8 cellular contexts compared by ENCODE assay signal in the genomic region with DNA sequence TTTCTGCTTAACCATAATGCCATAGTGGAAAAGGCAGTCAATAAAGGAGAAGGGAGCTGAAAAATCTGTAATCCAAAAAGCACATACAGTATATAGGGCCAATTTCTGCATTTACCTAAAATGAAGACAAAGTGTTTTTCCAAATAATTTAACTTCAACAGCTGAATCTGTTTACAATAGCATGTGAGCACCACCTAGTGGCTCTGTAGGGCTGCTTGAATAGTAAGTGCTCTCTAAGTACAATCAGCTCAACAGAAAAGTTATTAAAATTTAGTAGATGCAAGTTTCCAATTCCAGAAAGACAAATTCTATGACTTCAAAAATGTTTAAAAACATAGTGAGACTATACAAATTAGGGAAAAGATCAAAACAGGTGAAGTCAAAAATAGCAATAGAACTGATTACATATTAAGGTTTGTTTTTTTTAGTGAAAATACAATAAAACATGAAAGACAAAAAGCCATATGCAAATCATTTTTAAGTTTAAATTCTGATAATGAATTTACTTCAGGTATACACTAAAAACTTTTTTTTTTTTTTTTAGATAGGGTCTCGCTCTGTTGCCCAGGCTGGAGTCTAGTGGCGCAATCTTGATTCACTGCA.
A peak's percentile ranks its signal among the peaks of the same experiment; 100 is the strongest.
DNase-seq lines count a peak whose midpoint lies in the region; ATAC-seq and TF ChIP-seq lines count a peak whose summit lies in the region.

No MANE protein-coding gene starts in this region.

- H3K4me3 ChIP-seq in GM23338 (no peak overlapping the region), upper lobe of right lung (no peak overlapping the region)

- H3K36me3 ChIP-seq in GM23338 (ENCODE audit: insufficient read depth): no peaks in the 10 kb centered on the region
- no peaks in the 10 kb centered on the region for H3K36me3 ChIP-seq in upper lobe of right lung

- no peak for TF ChIP-seq POLR2A in erythroblast (IDR thresholded peaks at IDR 0.05; ENCODE audit: low read length)

- POLR2A ChIA-PET in activated CD4-positive, alpha-beta T cell treated with anti-CD3 and anti-CD28 coated beads for 36 hours (lab: Charles Lee): interaction anchor here (0.5 kb wide), 1 partner anchor 966 kb away, joined by 4 read pairs; no protein-coding TSS in a partner anchor

- no peak overlapping the region for H3K4me2 ChIP-seq in GM23338

- DNase-seq in AML-193 (lab: John Stamatoyannopoulos, UW) (peak; percentile 59 to 68), GM23338 (ENCODE audit: low spot score) (peak; percentile 84), NCI-H446 treated with DMSO at 0.1 percent for 48 hours (lab: John Stamatoyannopoulos, UW) (peak; percentile 7), erythroblast (lab: John Stamatoyannopoulos, UW) (peak; percentile 75 to 83), nephron progenitor cell (peak; percentile 53), upper lobe of right lung (no peak)
- DNase-seq in activated CD4-positive, alpha-beta T cell treated with anti-CD3 and anti-CD28 coated beads for 36 hours: peak; percentile 73

- H3K9me3 Mint-ChIP-seq in GM23338: no peaks in the 10 kb centered on the region; the same call in 2 of the 3 replicates
- no peaks in the 10 kb centered on the region for H3K9me3 Mint-ChIP-seq in activated CD4-positive, alpha-beta T cell treated with anti-CD3 and anti-CD28 coated beads for 36 hours (ENCODE audit: low read depth)
- no peaks in the 10 kb centered on the region for H3K9me3 Mint-ChIP-seq in nephron progenitor cell

- H3K27ac Mint-ChIP-seq in GM23338 (no peak overlapping the region), nephron progenitor cell (no peak overlapping the region)
- H3K27ac Mint-ChIP-seq in activated CD4-positive, alpha-beta T cell treated with anti-CD3 and anti-CD28 coated beads for 36 hours: no peak overlapping the region

- no peaks in the 10 kb centered on the region for H3K4me1 ChIP-seq in GM23338 (ENCODE audit: insufficient read depth)
- no peaks in the 10 kb centered on the region for H3K4me1 ChIP-seq in upper lobe of right lung

- TF ChIP-seq CTCF in GM23338 (conservative IDR thresholded peaks at IDR 0.05; ENCODE audit: low read depth in 2 of 2): peak; percentile 73 to 99
- TF ChIP-seq CTCF in nephron progenitor cell (IDR thresholded peaks at IDR 0.05): peak; percentile 88
- TF ChIP-seq CTCF in upper lobe of right lung (IDR thresholded peaks at IDR 0.05): peak; percentile 83

- no peaks in the 10 kb centered on the region for H3K9me3 ChIP-seq in upper lobe of right lung

- no peaks in the 10 kb centered on the region for H4K20me1 ChIP-seq in GM23338 (replicated peaks; ENCODE audit: insufficient read depth)

- H3K4me3 Mint-ChIP-seq in GM23338: no peak overlapping the region
- no peak overlapping the region for H3K4me3 Mint-ChIP-seq in activated CD4-positive, alpha-beta T cell treated with anti-CD3 and anti-CD28 coated beads for 36 hours
- no peak overlapping the region for H3K4me3 Mint-ChIP-seq in nephron progenitor cell

- H3F3A ChIP-seq in GM23338 (replicated peaks; ENCODE audit: low read depth): no peaks in the 10 kb centered on the region

- H3K27ac ChIP-seq in GM23338 (ENCODE audit: low read depth) (no peak overlapping the region), upper lobe of right lung (no peak overlapping the region)

- CTCF ChIA-PET in activated CD4-positive, alpha-beta T cell treated with anti-CD3 and anti-CD28 coated beads for 36 hours (lab: Charles Lee): interaction anchor here (0.5 to 2.0 kb wide), 30 partner anchors 9 to 1540 kb away, joined by 3 to 14 read pairs (median 3); no protein-coding TSS in a partner anchor

- intact Hi-C loops in activated CD4-positive, alpha-beta T cell treated with anti-CD3 and anti-CD28 coated beads for 36 hours (cut with DNase I, micrococcal nuclease): loop anchor here (1.0 to 10.0 kb wide), 8 partner anchors 185 to 1147 kb away; no protein-coding TSS in a partner anchor
- intact Hi-C loops in upper lobe of right lung (cut with DNase I): no loop called here

- H3K36me3 Mint-ChIP-seq in GM23338 (ENCODE audit: low read depth): no peaks in the 10 kb centered on the region
- H3K36me3 Mint-ChIP-seq in activated CD4-positive, alpha-beta T cell treated with anti-CD3 and anti-CD28 coated beads for 36 hours (ENCODE audit: low read depth): no peaks in the 10 kb centered on the region
- no peaks in the 10 kb centered on the region for H3K36me3 Mint-ChIP-seq in nephron progenitor cell (ENCODE audit: low read depth)

- H2AFZ ChIP-seq in GM23338: no peak overlapping the region

- ATAC-seq in GM23338 (peak; percentile 59), upper lobe of right lung (peak; percentile 80), HG03460 (IDR thresholded peaks at IDR 0.05; ENCODE audit: unreplicated experiment) (no peak)
- ATAC-seq in activated CD4-positive, alpha-beta T cell treated with anti-CD3 and anti-CD28 coated beads for 36 hours: no peak

- H3K79me2 ChIP-seq in GM23338 (replicated peaks; ENCODE audit: insufficient read depth): no peaks in the 10 kb centered on the region

- H3K27me3 Mint-ChIP-seq in GM23338 (ENCODE audit: insufficient read depth, low read depth, poor library complexity) (peaks cover 1% of the 10 kb centered on the region), nephron progenitor cell (ENCODE audit: low read depth, poor library complexity) (peaks cover 3% of the 10 kb centered on the region)
- no peaks in the 10 kb centered on the region for H3K27me3 Mint-ChIP-seq in activated CD4-positive, alpha-beta T cell treated with anti-CD3 and anti-CD28 coated beads for 36 hours

- H3K27me3 ChIP-seq in GM23338 (ENCODE audit: insufficient read depth) (no peaks in the 10 kb centered on the region), upper lobe of right lung (no peaks in the 10 kb centered on the region)

- H3K9me2 ChIP-seq in GM23338 (ENCODE audit: insufficient read depth): no peaks in the 10 kb centered on the region

- H3K4me1 Mint-ChIP-seq in GM23338 (no peaks in the 10 kb centered on the region), nephron progenitor cell (no peaks in the 10 kb centered on the region)
- peaks cover 2% of the 10 kb centered on the region for H3K4me1 Mint-ChIP-seq in activated CD4-positive, alpha-beta T cell treated with anti-CD3 and anti-CD28 coated beads for 36 hours

TF ChIP-seq in GM23338, 12 proteins besides CTCF, POLR2A, EP300 and RAD21 (continues in another document):
- TF ChIP-seq STAT1 (IDR thresholded peaks at IDR 0.05; ENCODE audit: unreplicated experiment) (no peak), EZH2 (IDR thresholded peaks at IDR 0.05; ENCODE audit: low read depth, unreplicated experiment) (no peak), EZH2phosphoT487 (IDR thresholded peaks at IDR 0.05; ENCODE audit: unreplicated experiment) (no peak), ZNF114 (CRISPR knock-in tag; IDR thresholded peaks at IDR 0.05) (no peak), JUNB (IDR thresholded peaks at IDR 0.05; ENCODE audit: unreplicated experiment) (no peak), POLR2AphosphoS5 (IDR thresholded peaks at IDR 0.05; ENCODE audit: low read depth) (no peak), ZNF331 (CRISPR knock-in tag; IDR thresholded peaks at IDR 0.05; ENCODE audit: low read depth) (no peak)
- TF ChIP-seq, protein P1, sequence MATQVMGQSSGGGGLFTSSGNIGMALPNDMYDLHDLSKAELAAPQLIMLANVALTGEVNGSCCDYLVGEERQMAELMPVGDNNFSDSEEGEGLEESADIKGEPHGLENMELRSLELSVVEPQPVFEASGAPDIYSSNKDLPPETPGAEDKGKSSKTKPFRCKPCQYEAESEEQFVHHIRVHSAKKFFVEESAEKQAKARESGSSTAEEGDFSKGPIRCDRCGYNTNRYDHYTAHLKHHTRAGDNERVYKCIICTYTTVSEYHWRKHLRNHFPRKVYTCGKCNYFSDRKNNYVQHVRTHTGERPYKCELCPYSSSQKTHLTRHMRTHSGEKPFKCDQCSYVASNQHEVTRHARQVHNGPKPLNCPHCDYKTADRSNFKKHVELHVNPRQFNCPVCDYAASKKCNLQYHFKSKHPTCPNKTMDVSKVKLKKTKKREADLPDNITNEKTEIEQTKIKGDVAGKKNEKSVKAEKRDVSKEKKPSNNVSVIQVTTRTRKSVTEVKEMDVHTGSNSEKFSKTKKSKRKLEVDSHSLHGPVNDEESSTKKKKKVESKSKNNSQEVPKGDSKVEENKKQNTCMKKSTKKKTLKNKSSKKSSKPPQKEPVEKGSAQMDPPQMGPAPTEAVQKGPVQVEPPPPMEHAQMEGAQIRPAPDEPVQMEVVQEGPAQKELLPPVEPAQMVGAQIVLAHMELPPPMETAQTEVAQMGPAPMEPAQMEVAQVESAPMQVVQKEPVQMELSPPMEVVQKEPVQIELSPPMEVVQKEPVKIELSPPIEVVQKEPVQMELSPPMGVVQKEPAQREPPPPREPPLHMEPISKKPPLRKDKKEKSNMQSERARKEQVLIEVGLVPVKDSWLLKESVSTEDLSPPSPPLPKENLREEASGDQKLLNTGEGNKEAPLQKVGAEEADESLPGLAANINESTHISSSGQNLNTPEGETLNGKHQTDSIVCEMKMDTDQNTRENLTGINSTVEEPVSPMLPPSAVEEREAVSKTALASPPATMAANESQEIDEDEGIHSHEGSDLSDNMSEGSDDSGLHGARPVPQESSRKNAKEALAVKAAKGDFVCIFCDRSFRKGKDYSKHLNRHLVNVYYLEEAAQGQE (IDR thresholded peaks at IDR 0.05; ENCODE audit: unreplicated experiment): no peak

Comparison
In these comparisons a context has a peak if more than half of its experiments do, and no peak if none do; other contexts are left out.
1. ATAC-seq: peak in GM23338 (single experiment) and upper lobe of right lung (single experiment); none in activated CD4-positive, alpha-beta T cell treated with anti-CD3 and anti-CD28 coated beads for 36 hours (single experiment) and HG03460 (single experiment).
2. Peak in every context shown above with its lines, with median percentiles within 50 percentile points of each other: CTCF ChIP-seq.